ENCODE assay signal across 1 cellular context in genomic region chrX:49183701-49184281, GRCh38.
TF ChIP-seq lines count a peak whose summit lies in the region.

No MANE protein-coding gene starts in this region.

TF ChIP-seq in SK-N-SH, 30 proteins besides CTCF, POLR2A, EP300 and RAD21:
- TF ChIP-seq TAF1 (IDR thresholded peaks at IDR 0.05; ENCODE audit: borderline replicate concordance, low read depth, low read length) (no peak), FOSL2 (IDR thresholded peaks at IDR 0.05; ENCODE audit: borderline replicate concordance, low read depth) (no peak), FOXJ3 (CRISPR knock-in tag; IDR thresholded peaks at IDR 0.05) (no peak), EZH2phosphoT487 (IDR thresholded peaks at IDR 0.05; ENCODE audit: borderline replicate concordance, low read depth) (no peak), RXRA (IDR thresholded peaks at IDR 0.05; ENCODE audit: borderline replicate concordance, low read depth) (no peak)
- TF ChIP-seq, protein P1, sequence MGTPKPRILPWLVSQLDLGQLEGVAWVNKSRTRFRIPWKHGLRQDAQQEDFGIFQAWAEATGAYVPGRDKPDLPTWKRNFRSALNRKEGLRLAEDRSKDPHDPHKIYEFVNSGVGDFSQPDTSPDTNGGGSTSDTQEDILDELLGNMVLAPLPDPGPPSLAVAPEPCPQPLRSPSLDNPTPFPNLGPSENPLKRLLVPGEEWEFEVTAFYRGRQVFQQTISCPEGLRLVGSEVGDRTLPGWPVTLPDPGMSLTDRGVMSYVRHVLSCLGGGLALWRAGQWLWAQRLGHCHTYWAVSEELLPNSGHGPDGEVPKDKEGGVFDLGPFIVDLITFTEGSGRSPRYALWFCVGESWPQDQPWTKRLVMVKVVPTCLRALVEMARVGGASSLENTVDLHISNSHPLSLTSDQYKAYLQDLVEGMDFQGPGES (IDR thresholded peaks at IDR 0.05; ENCODE audit: low read depth, low read length), result no peak
